In genomic region chr9:4792572-4793411, GRCh38 we compare ENCODE assay signal across 8 cellular contexts. TPM values are rescaled to one million over a fixed set of nuclear protein-coding genes. Genes with fewer than 3 reads are reported as not detected.
DNase-seq lines count a peak whose midpoint lies in the region; ATAC-seq, FAIRE-seq and TF ChIP-seq lines count a peak whose summit lies in the region.

Gene RCL1 (plus strand): TSS chr9:4792944. CDS start chr9:4793092, 148 bp downstream.

- H3K27me3 ChIP-seq in HepG2 (ENCODE audit: control insufficient read depth in 1 of 2, insufficient read depth in 2 of 2, low read length in 2 of 2) = no peaks in the 10 kb centered on the region; a peak in 1 of 5 replicates

- no peaks in the 10 kb centered on the region for H3K9me3 ChIP-seq in HepG2 (ENCODE audit: low read length)

- H3K27ac ChIP-seq in HepG2 (ENCODE audit: extremely low read length, insufficient read depth, low read length) = peak within 1 kb of the TSS; percentile 88

- H3K4me2 ChIP-seq in HepG2 (ENCODE audit: low read depth, low read length) = peak within 1 kb of the TSS; percentile 98

- POLR2A ChIA-PET in HepG2 (lab: Yijun Ruan, JAX) = interaction anchor here (0.6 to 2.8 kb wide), 18 partner anchors 9 to 1051 kb away, joined by 3 to 26 read pairs (median 3); partner anchors contain the start of genes AK3, CDC37L1, JAK2 and RIC1

- H3K79me2 ChIP-seq in HepG2 (ENCODE audit: insufficient read depth, low read length) = peaks cover 46% of the 10 kb centered on the region

- TF ChIP-seq EP300 in HepG2 (IDR thresholded peaks at IDR 0.05; ENCODE audit: low read depth in 2 of 2, low read length in 2 of 2) (peak in 1 of 2 experiments; percentile 65; a peak in 1 of 4 replicates), HepG2 (CRISPR knock-in tag; IDR thresholded peaks at IDR 0.05; ENCODE audit: borderline replicate concordance) (no peak)

- TF ChIP-seq RAD21 in HepG2 (CRISPR knock-in tag; IDR thresholded peaks at IDR 0.05) = peak; percentile 13; the same call in 1 of the 2 replicates

- TF ChIP-seq CTCF in HepG2 (CRISPR knock-in tag; IDR thresholded peaks at IDR 0.05) = no peak

- in situ Hi-C loops in HepG2 (cut with HindIII; ENCODE audit: extremely low pct_ligation_motif_present, low pct_unique_long_range_greater_than_20kb) = no loop called here

- BruUV-seq in HepG2 (replicated peaks; lab: Mats Ljungman, UMichigan) = TSS peak; percentile 70

- H3K9ac ChIP-seq in HepG2 (ENCODE audit: insufficient read depth, low read depth, low read length) = peak within 1 kb of the TSS; percentile 87

- WGBS in HepG2 (ENCODE audit: low lambda C conversion rate) = 0% methylated on average over 31 of the region's 100 CpGs

- CTCF ChIA-PET in HepG2 (lab: Yijun Ruan, JAX; ENCODE audit: low intra/inter-chr PET ratio, low total read pairs) = no interaction called here

- peak; percentile 70 to 72 for TF ChIP-seq POLR2A in HepG2 (IDR thresholded peaks at IDR 0.05; ENCODE audit: insufficient read depth in 1 of 2, low read depth in 2 of 2, low read length in 2 of 2)

- H3K4me1 ChIP-seq in HepG2 (ENCODE audit: insufficient read depth, low read length) = peaks cover 47% of the 10 kb centered on the region

- intact Hi-C loops in HepG2 (cut with micrococcal nuclease; ENCODE audit: unreplicated experiment) = loop anchor here (5.0 to 10.0 kb wide), 2 partner anchors 115 to 132 kb away; partner anchors contain the start of gene CDC37L1

- peak within 1 kb of the TSS; percentile 71 to 87 (median 73) for H3K4me3 ChIP-seq in HepG2 (replicated peaks in 1 of 3; ENCODE audit: insufficient read depth in 1 of 3, low read depth in 2 of 3, low read length in 3 of 3)

- FAIRE-seq in HepG2 (lab: Jason Lieb, UNC) = peak; percentile 59

- peaks cover 9% of the 10 kb centered on the region for H4K20me1 ChIP-seq in HepG2 (ENCODE audit: insufficient read depth, low read length)

- ATAC-seq in GM19372 (IDR thresholded peaks at IDR 0.05; ENCODE audit: low read depth, unreplicated experiment) (peak; percentile 95), HG03558 (IDR thresholded peaks at IDR 0.05; ENCODE audit: extremely low read depth, unreplicated experiment) (peak; percentile 95), HepG2 (peak; percentile 97)

- DNase-seq in C1 segment of cervical spinal cord (lab: John Stamatoyannopoulos, UW) = peak; percentile 66 to 99 (median 95)
- peak; percentile 94 for DNase-seq in NCI-H748 treated with DMSO at 0.1 percent for 48 hours (lab: John Stamatoyannopoulos, UW)
- DNase-seq in activated CD4-positive, alpha-beta T cell treated with anti-CD3 and anti-CD28 coated beads, Interleukin-2, amount 50 U/mL, for 4 hours = peak; percentile 92 to 93
- peak; percentile 96 for DNase-seq in dermis blood vessel endothelial cell
- DNase-seq in HepG2 (ENCODE audit: low spot score) = peak; percentile 88
- DNase-seq in stimulated activated CD4-positive, alpha-beta T cell treated with anti-CD3 and anti-CD28 coated beads, Interleukin-4, amount 100 ng/mL, for 1 hour = peak; percentile 96

- peak within 1 kb of the TSS; percentile 95 for H2AFZ ChIP-seq in HepG2 (ENCODE audit: low read length)

- no peaks in the 10 kb centered on the region for H3K36me3 ChIP-seq in HepG2 (replicated peaks in 1 of 2; ENCODE audit: control insufficient read depth in 1 of 2, insufficient read depth in 2 of 2, low read length in 2 of 2)

TF ChIP-seq in HepG2, 621 proteins besides CTCF, POLR2A, EP300 and RAD21 (continues in another document):
- no peak for TF ChIP-seq ZNF33A (CRISPR knock-in tag; IDR thresholded peaks at IDR 0.05; ENCODE audit: borderline replicate concordance)
- TF ChIP-seq POLR2G (IDR thresholded peaks at IDR 0.05; ENCODE audit: low read depth, low read length) = peak; percentile 80
- no peak; the same call in 1 of the 2 replicates for TF ChIP-seq SAFB2 (CRISPR knock-in tag; IDR thresholded peaks at IDR 0.05; ENCODE audit: borderline replicate concordance, low read depth)
- TF ChIP-seq NAIF1 (CRISPR knock-in tag; IDR thresholded peaks at IDR 0.05; ENCODE audit: borderline replicate concordance) = 0 out of 2 replicates have a peak, but pooled peaks have one; percentile 14
- peak; percentile 85 for TF ChIP-seq SRSF1 (optimal IDR thresholded peaks at IDR 0.05; ENCODE audit: low read depth, low read length)
- TF ChIP-seq GRHL1 (CRISPR knock-in tag; conservative IDR thresholded peaks at IDR 0.05) = no peak
- TF ChIP-seq TFDP1 (CRISPR knock-in tag; IDR thresholded peaks at IDR 0.05; ENCODE audit: borderline replicate concordance) = peak; percentile 89; the same call in 1 of the 2 replicates
- TF ChIP-seq ZNF570 (CRISPR knock-in tag; IDR thresholded peaks at IDR 0.05; ENCODE audit: borderline replicate concordance) = 0 out of 2 replicates have a peak, but pooled peaks have one; percentile 56
- 0 out of 2 replicates have a peak, but pooled peaks have one; percentile 48 for TF ChIP-seq ETS1 (CRISPR knock-in tag; IDR thresholded peaks at IDR 0.05)
- TF ChIP-seq ZNF878 (CRISPR knock-in tag; IDR thresholded peaks at IDR 0.05) = no peak
- no peak for TF ChIP-seq SMAD3 (CRISPR knock-in tag; IDR thresholded peaks at IDR 0.05)
- peak; percentile 82 for TF ChIP-seq ASH2L (IDR thresholded peaks at IDR 0.05; ENCODE audit: insufficient read length, low read depth, low read length)
- TF ChIP-seq POGZ (CRISPR knock-in tag; IDR thresholded peaks at IDR 0.05) = peak; percentile 53; the same call in 1 of the 2 replicates

RNA-seq across cellular contexts. Expression of gene RCL1, which starts in this region (rescaled TPM):
- total RNA-seq in dermis blood vessel endothelial cell (10.4 and 12.1 TPM in 2 replicates), HepG2 (2016; rRNA removed; fragmentation: Illumina TruSeq; extraction: Trizol) (31.6 and 33.9 TPM in 2 replicates)
- 47.2 and 49.8 TPM in 2 replicates for total RNA-seq in HepG2 (2016; cell fraction: cytosol; rRNA removed; fragmentation: Illumina TruSeq; extraction: Trizol; ENCODE audit: low read depth)
- 32.4 and 35.1 TPM in 2 replicates for total RNA-seq in HepG2 (2016; cell fraction: insoluble cytoplasmic fraction; rRNA removed; fragmentation: Illumina TruSeq; extraction: Trizol)
- total RNA-seq in HepG2 (2016; cell fraction: membrane; rRNA removed; fragmentation: Illumina TruSeq; extraction: Trizol) = 31.7 and 32.8 TPM in 2 replicates
- 28.3 and 32.7 TPM in 2 replicates for total RNA-seq in HepG2 (2016; cell fraction: nucleus; rRNA removed; fragmentation: Illumina TruSeq; extraction: Trizol)
- polyA plus RNA-seq in HepG2 (2011; rRNA removed) = 22.3 and 25.9 TPM in 2 replicates
- polyA plus RNA-seq in HepG2 (2011; cell fraction: cytosol; rRNA removed) = 16.4 and 27.5 TPM in 2 replicates
- 21.0 and 22.1 TPM in 2 replicates for polyA plus RNA-seq in HepG2 (2011; cell fraction: nucleus; rRNA removed)
- polyA plus RNA-seq in HepG2 (2012) = 18.3 and 18.7 TPM in 2 replicates
- polyA plus RNA-seq in HepG2 (2016; cell fraction: cytosol; fragmentation: Illumina TruSeq; extraction: Trizol; ENCODE audit: low read depth) = 3.6 and 6.7 TPM in 2 replicates
- polyA plus RNA-seq in HepG2 (2016; cell fraction: insoluble cytoplasmic fraction; fragmentation: Illumina TruSeq; extraction: Trizol; ENCODE audit: low read depth) = 32.9 and 39.4 TPM in 2 replicates
- 8.3 and 8.4 TPM in 2 replicates for polyA plus RNA-seq in HepG2 (2016; cell fraction: membrane; fragmentation: Illumina TruSeq; extraction: Trizol; ENCODE audit: low read depth)
- polyA plus RNA-seq in HepG2 (2016; cell fraction: nucleus; fragmentation: Illumina TruSeq; extraction: Trizol; ENCODE audit: insufficient read depth, low read depth) = 33.7 and 36.4 TPM in 2 replicates
- 32.3 and 35.4 TPM in 2 replicates for polyA minus RNA-seq in HepG2 (2011; rRNA and poly(A)+ RNA removed; ENCODE audit: low replicate concordance)
- 11.1 and 16.9 TPM in 2 replicates for polyA minus RNA-seq in HepG2 (2011; cell fraction: cytosol; rRNA and poly(A)+ RNA removed)
- 66.7 and 69.2 TPM in 2 replicates for polyA minus RNA-seq in HepG2 (2011; cell fraction: nucleus; rRNA and poly(A)+ RNA removed)

Comparison
In these comparisons a context has a peak if more than half of its experiments do, and no peak if none do; other contexts are left out.
1. Peak in every context shown above with its lines: DNase-seq, ATAC-seq, H3K4me3 ChIP-seq and H3K27ac ChIP-seq.